In genomic region chr11:119106564-119107537, GRCh38 we compare ENCODE assay signal across 1 cellular context.
A peak's percentile ranks its signal among the peaks of the same experiment; 100 is the strongest.
TF ChIP-seq lines count a peak whose summit lies in the region.

Gene C2CD2L (plus strand): TSS chr11:119107344. CDS start chr11:119107742, 398 bp downstream.

TF ChIP-seq in HepG2, 621 proteins besides CTCF, POLR2A, EP300 and RAD21 (continued from another document and continues in another):
- TF ChIP-seq ZNF724P (CRISPR knock-in tag; IDR thresholded peaks at IDR 0.05; ENCODE audit: borderline replicate concordance) (no peak), NCOR1 (IDR thresholded peaks at IDR 0.05; ENCODE audit: borderline replicate concordance, low read length) (no peak; the same call in 1 of the 2 replicates), ZNF597 (CRISPR knock-in tag; IDR thresholded peaks at IDR 0.05) (no peak), ZNF460 (CRISPR knock-in tag; IDR thresholded peaks at IDR 0.05; ENCODE audit: borderline replicate concordance) (no peak), ZSCAN22 (CRISPR knock-in tag; IDR thresholded peaks at IDR 0.05) (no peak), SNRNP70 (IDR thresholded peaks at IDR 0.05; ENCODE audit: low read depth, low read length) (no peak), SP5 (CRISPR knock-in tag; IDR thresholded peaks at IDR 0.05; ENCODE audit: borderline replicate concordance, low read depth) (peak; percentile 63), STAG1 (CRISPR knock-in tag; IDR thresholded peaks at IDR 0.05) (no peak), NRL (CRISPR knock-in tag; IDR thresholded peaks at IDR 0.05; ENCODE audit: borderline replicate concordance) (no peak), TCF7 (IDR thresholded peaks at IDR 0.05; ENCODE audit: low read depth) (peak; percentile 49; the same call in 1 of the 2 replicates), TEAD3 (CRISPR knock-in tag; optimal IDR thresholded peaks at IDR 0.05; ENCODE audit: borderline replicate concordance) (no peak), YY1 (IDR thresholded peaks at IDR 0.05; ENCODE audit: insufficient read depth, insufficient replicate concordance, low read depth, low read length) (peak; percentile 22), PAF1 (CRISPR knock-in tag; IDR thresholded peaks at IDR 0.05) (no peak), ZNF567 (CRISPR knock-in tag; IDR thresholded peaks at IDR 0.05; ENCODE audit: borderline replicate concordance) (no peak), PRMT3 (CRISPR knock-in tag; IDR thresholded peaks at IDR 0.05; ENCODE audit: borderline replicate concordance, low read depth) (no peak), ZBTB38 (CRISPR knock-in tag; IDR thresholded peaks at IDR 0.05) (0 out of 2 replicates have a peak, but pooled peaks have one; percentile 20), ZKSCAN8 (CRISPR knock-in tag; IDR thresholded peaks at IDR 0.05; ENCODE audit: borderline replicate concordance) (no peak), DR1 (CRISPR knock-in tag; IDR thresholded peaks at IDR 0.05) (no peak), ZBTB2 (CRISPR knock-in tag; IDR thresholded peaks at IDR 0.05; ENCODE audit: low read depth) (0 out of 2 replicates have a peak, but pooled peaks have one; percentile 16), ZBTB25 (CRISPR knock-in tag; IDR thresholded peaks at IDR 0.05) (no peak), ZNF496 (CRISPR knock-in tag; IDR thresholded peaks at IDR 0.05; ENCODE audit: insufficient replicate concordance) (no peak), ZNF407 (CRISPR knock-in tag; IDR thresholded peaks at IDR 0.05; ENCODE audit: not compliant biosample characterization) (no peak), ZNF691 (CRISPR knock-in tag; IDR thresholded peaks at IDR 0.05; ENCODE audit: borderline replicate concordance, low read depth) (0 out of 2 replicates have a peak, but pooled peaks have one; percentile 2), ZNF318 (CRISPR knock-in tag; IDR thresholded peaks at IDR 0.05) (no peak), IRF1 (CRISPR knock-in tag; IDR thresholded peaks at IDR 0.05; ENCODE audit: low read depth) (no peak), REPIN1 (CRISPR knock-in tag; IDR thresholded peaks at IDR 0.05; ENCODE audit: borderline replicate concordance, low read depth) (no peak), ATM (IDR thresholded peaks at IDR 0.05; ENCODE audit: borderline replicate concordance) (no peak), ARHGAP35 (CRISPR knock-in tag; IDR thresholded peaks at IDR 0.05; ENCODE audit: borderline replicate concordance) (no peak), SRF (IDR thresholded peaks at IDR 0.05; ENCODE audit: low read depth, low read length) (no peak), ATF4 (CRISPR knock-in tag; IDR thresholded peaks at IDR 0.05) (no peak), MEF2D (CRISPR knock-in tag; IDR thresholded peaks at IDR 0.05) (no peak), CBX5 (CRISPR knock-in tag; IDR thresholded peaks at IDR 0.05; ENCODE audit: borderline replicate concordance) (no peak), EED (CRISPR knock-in tag; IDR thresholded peaks at IDR 0.05) (no peak)
